Comparison of ENCODE assay signal across 1 cellular context in the genomic region with DNA sequence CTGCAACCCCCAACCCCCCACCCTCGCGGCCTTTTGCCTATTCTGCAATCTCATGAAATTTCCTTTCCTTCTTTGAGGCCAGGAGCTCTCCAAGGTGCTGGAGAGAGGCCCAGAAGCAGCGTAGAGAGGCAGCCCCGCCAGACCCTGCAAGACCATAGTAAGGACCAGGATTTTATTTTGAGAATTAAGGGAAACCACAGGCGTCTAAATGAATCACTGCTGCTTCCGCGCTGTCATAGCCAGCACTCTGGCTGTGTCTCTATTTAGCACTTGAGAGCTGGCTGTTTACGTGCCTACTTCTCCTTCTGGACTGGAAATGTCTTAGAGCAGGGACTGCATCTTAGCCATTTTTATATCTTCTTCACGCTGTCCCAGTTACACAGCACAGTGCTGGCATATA.
TF ChIP-seq lines count a peak whose summit lies in the region.

No MANE protein-coding gene starts in this region.

TF ChIP-seq in HepG2, 621 proteins besides CTCF, POLR2A, EP300 and RAD21 (continued from another document):
- TF ChIP-seq REST (IDR thresholded peaks at IDR 0.05; ENCODE audit: borderline replicate concordance in 1 of 2, low read depth in 1 of 2, low read length in 2 of 2), result peak; percentile 61 to 94
- TF ChIP-seq RXRB (CRISPR knock-in tag; IDR thresholded peaks at IDR 0.05; ENCODE audit: borderline replicate concordance), result no peak
- TF ChIP-seq, protein P1, sequence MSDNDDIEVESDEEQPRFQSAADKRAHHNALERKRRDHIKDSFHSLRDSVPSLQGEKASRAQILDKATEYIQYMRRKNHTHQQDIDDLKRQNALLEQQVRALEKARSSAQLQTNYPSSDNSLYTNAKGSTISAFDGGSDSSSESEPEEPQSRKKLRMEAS (IDR thresholded peaks at IDR 0.05), result no peak
- TF ChIP-seq, protein P2, sequence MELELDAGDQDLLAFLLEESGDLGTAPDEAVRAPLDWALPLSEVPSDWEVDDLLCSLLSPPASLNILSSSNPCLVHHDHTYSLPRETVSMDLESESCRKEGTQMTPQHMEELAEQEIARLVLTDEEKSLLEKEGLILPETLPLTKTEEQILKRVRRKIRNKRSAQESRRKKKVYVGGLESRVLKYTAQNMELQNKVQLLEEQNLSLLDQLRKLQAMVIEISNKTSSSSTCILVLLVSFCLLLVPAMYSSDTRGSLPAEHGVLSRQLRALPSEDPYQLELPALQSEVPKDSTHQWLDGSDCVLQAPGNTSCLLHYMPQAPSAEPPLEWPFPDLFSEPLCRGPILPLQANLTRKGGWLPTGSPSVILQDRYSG (CRISPR knock-in tag; IDR thresholded peaks at IDR 0.05), result no peak
- TF ChIP-seq ZNF615 (CRISPR knock-in tag; IDR thresholded peaks at IDR 0.05; ENCODE audit: borderline replicate concordance), result no peak
- no peak for TF ChIP-seq ZNF709 (CRISPR knock-in tag; IDR thresholded peaks at IDR 0.05)
- no peak for TF ChIP-seq ZSCAN22 (CRISPR knock-in tag; IDR thresholded peaks at IDR 0.05)
- TF ChIP-seq XBP1 (CRISPR knock-in tag; IDR thresholded peaks at IDR 0.05), result no peak
- no peak for TF ChIP-seq AGO2 (optimal IDR thresholded peaks at IDR 0.05; ENCODE audit: low read depth, low read length)
- no peak for TF ChIP-seq ELF3 (CRISPR knock-in tag; IDR thresholded peaks at IDR 0.05)
- TF ChIP-seq PHB2 (IDR thresholded peaks at IDR 0.05; ENCODE audit: partially characterized antibody), result no peak
- no peak for TF ChIP-seq TEAD2 (CRISPR knock-in tag; IDR thresholded peaks at IDR 0.05)
- TF ChIP-seq SALL1 (CRISPR knock-in tag; IDR thresholded peaks at IDR 0.05), result 0 out of 2 replicates have a peak, but pooled peaks have one; percentile 12
- TF ChIP-seq EED (CRISPR knock-in tag; IDR thresholded peaks at IDR 0.05), result no peak
- TF ChIP-seq ZNF558 (CRISPR knock-in tag; IDR thresholded peaks at IDR 0.05; ENCODE audit: borderline replicate concordance), result no peak
- no peak for TF ChIP-seq HNF4A (CRISPR knock-in tag; IDR thresholded peaks at IDR 0.05)
- TF ChIP-seq HMG20B (CRISPR knock-in tag; conservative IDR thresholded peaks at IDR 0.05), result no peak
- no peak for TF ChIP-seq ZNF446 (CRISPR knock-in tag; IDR thresholded peaks at IDR 0.05)
- TF ChIP-seq MIER2 (CRISPR knock-in tag; IDR thresholded peaks at IDR 0.05), result peak; percentile 90
- no peak for TF ChIP-seq ZNF350 (CRISPR knock-in tag; IDR thresholded peaks at IDR 0.05; ENCODE audit: borderline replicate concordance, low read depth)
- no peak for TF ChIP-seq RFX3 (CRISPR knock-in tag; IDR thresholded peaks at IDR 0.05)
TF ChIP-seq in HepG2: peak in this region for 4.
